In genomic region chr6:117548797-117549301, GRCh38 we compare ENCODE assay signal across 9 cellular contexts. TPM values are rescaled to one million over a fixed set of nuclear protein-coding genes. Genes with fewer than 3 reads are reported as not detected.
DNase-seq lines count a peak whose midpoint lies in the region; ATAC-seq, FAIRE-seq and TF ChIP-seq lines count a peak whose summit lies in the region.
"Had no signal": no experiment of that assay in that cellular context is flagged by ENCODE, and none has a peak within 500 bp of the region (broad histone marks: within the 10 kb centered on the region; RNA-seq: fewer than 3 reads in every experiment).

No MANE protein-coding gene starts in this region.

- intact Hi-C loops in esophagus squamous epithelium (cut with DNase I) = no loop called here

- peaks cover 0 to 30% (median 0%) of the 10 kb centered on the region in 3 donors for H3K4me1 ChIP-seq in esophagus squamous epithelium

- H3K27me3 ChIP-seq in esophagus squamous epithelium = no peaks in the 10 kb centered on the region

- no peaks in the 10 kb centered on the region for H3K9me3 ChIP-seq in esophagus squamous epithelium

- no peak for TF ChIP-seq POLR2A in esophagus squamous epithelium (IDR thresholded peaks at IDR 0.05)

- ATAC-seq in HG03175 (IDR thresholded peaks at IDR 0.05; ENCODE audit: unreplicated experiment) (no peak), GM18502 (IDR thresholded peaks at IDR 0.05; ENCODE audit: poor library complexity, unreplicated experiment) (no peak)

- H3K27ac ChIP-seq in esophagus squamous epithelium = peak overlapping the region in 1 of 4 donors; percentile 29

- WGBS in esophagus squamous epithelium, 2 donors = 68 to 85% methylated on average over 8 of the region's 8 CpGs

- no peak for TF ChIP-seq CTCF in esophagus squamous epithelium (IDR thresholded peaks at IDR 0.05)

- H3K36me3 ChIP-seq in esophagus squamous epithelium = peaks cover 0 to 41% (median 0%) of the 10 kb centered on the region in 3 donors

- FAIRE-seq in RCC 7860 (lab: Jason Lieb, UNC) = peak; percentile 32

- DNase-seq in NCI-H748 (lab: John Stamatoyannopoulos, UW; ENCODE audit: unreplicated experiment) (peak; percentile 40), NCI-H748 treated with DMSO at 0.1 percent for 48 hours (lab: John Stamatoyannopoulos, UW) (no peak), RCC 7860 (ENCODE audit: low spot score) (peak; percentile 79), dermis blood vessel endothelial cell (peak; percentile 73), esophagus squamous epithelium (lab: John Stamatoyannopoulos, UW) (no peak)
- DNase-seq in stimulated activated CD8-positive, alpha-beta memory T cell treated with anti-CD3 and anti-CD28 coated beads, Interleukin-12 subunit alpha, Interleukin-12 subunit beta, amount 100 ng/mL, for 4 hours (ENCODE audit: low read depth) = peak; percentile 6
- DNase-seq: NCI-H2107 had no signal

- peak overlapping the region in 2 of 4 donors; percentile 2 to 54 for H3K4me3 ChIP-seq in esophagus squamous epithelium

RNA-seq across cellular contexts. Expression of gene GOPC, which starts 53.5 kb away (rescaled TPM):
- total RNA-seq in dermis blood vessel endothelial cell (41.7 and 44.7 TPM in 2 replicates), esophagus squamous epithelium (10 to 100 TPM; 11.0 to 22.9 (median 16.7) TPM)

Comparison
In these comparisons a context has a peak if more than half of its experiments do, and no peak if none do; other contexts are left out.
1. DNase-seq: peak in NCI-H748 (single experiment), RCC 7860 (single experiment), dermis blood vessel endothelial cell (single experiment) and stimulated activated CD8-positive, alpha-beta memory T cell treated with anti-CD3 and anti-CD28 coated beads, Interleukin-12 subunit alpha, Interleukin-12 subunit beta, amount 100 ng/mL, for 4 hours (single experiment); none in NCI-H748 treated with DMSO at 0.1 percent for 48 hours (single experiment) and esophagus squamous epithelium (single experiment).